18 cellular contexts compared by ENCODE assay signal in genomic region chr20:1707588-1708449, GRCh38. TPM values are rescaled to one million over a fixed set of nuclear protein-coding genes. Genes with fewer than 3 reads are reported as not detected.
DNase-seq lines count a peak whose midpoint lies in the region; ATAC-seq, FAIRE-seq and TF ChIP-seq lines count a peak whose summit lies in the region.
"Had no signal": no experiment of that assay in that cellular context is flagged by ENCODE, and none has a peak within 500 bp of the region (broad histone marks: within the 10 kb centered on the region; RNA-seq: fewer than 3 reads in every experiment).

No MANE protein-coding gene starts in this region.

- H3K27me3 ChIP-seq in K562 (ENCODE audit: control insufficient read depth in 2 of 2, insufficient read depth in 2 of 2, low read length in 2 of 2) = peaks cover 0 to 12% of the 10 kb centered on the region in 2 experiments; a peak in 2 of 5 replicates

- no peak for FAIRE-seq in K562 (lab: Jason Lieb, UNC)

- H3K27me3 Mint-ChIP-seq in WTC11 (ENCODE audit: low read depth) = peaks cover 72% of the 10 kb centered on the region

- in situ Hi-C loops in K562 (cut with MboI) = no loop called here

- peak; percentile 68 for ATAC-seq in K562
- no peak for ATAC-seq in GM18868 (IDR thresholded peaks at IDR 0.05; ENCODE audit: unreplicated experiment)
- ATAC-seq in WTC11 = no peak
- ATAC-seq: activated CD8-positive, alpha-beta memory T cell treated with anti-CD3 and anti-CD28 coated beads, Interleukin-2, amount 10 ng/mL, durations not matched to agents 7 days and 5 days; heart left ventricle had no signal

- H3K9me3 ChIP-seq in K562 (replicated peaks; ENCODE audit: control insufficient read depth, insufficient read depth, low read depth, low read length) = no peaks in the 10 kb centered on the region

- H3K4me2 ChIP-seq in K562 (ENCODE audit: insufficient read depth, low read length) = no peak overlapping the region; the same call in 1 of the 2 replicates

- DNase-seq in AG10803 (ENCODE audit: low read depth) = peak; percentile 8
- peak; percentile 53 for DNase-seq in CMK (ENCODE audit: low read depth)
- DNase-seq in SIG-M5 treated with dmso at 0.1 percent for 504 hours (lab: John Stamatoyannopoulos, UW; ENCODE audit: unreplicated experiment) = peak; percentile 76
- DNase-seq in K562 (ENCODE audit: extremely low read depth in 1 of 4, low spot score in 3 of 4) = peak; percentile 8 to 48 (median 24)
- DNase-seq in NCI-H524 (lab: John Stamatoyannopoulos, UW) = no peak
- DNase-seq in stimulated activated CD4-positive, alpha-beta T cell treated with anti-CD3 and anti-CD28 coated beads, Interleukin-4, amount 100 ng/mL, for 24 hours = no peak
- no peak for DNase-seq in WTC11 (ENCODE audit: low spot score)
- DNase-seq: activated CD8-positive, alpha-beta memory T cell treated with anti-CD3 and anti-CD28 coated beads, Interleukin-2, amount 10 ng/mL, durations not matched to agents 7 days and 5 days; heart left ventricle; KBM-7; NCI-H1694; NCI-H510A; posterior cingulate gyrus; stimulated activated CD4-positive, alpha-beta T cell treated with anti-CD3 and anti-CD28 coated beads, Interleukin-12 subunit alpha, Interleukin-12 subunit beta, amount 100 ng/mL, for 4 hours; substantia nigra; T1000 had no signal

- POLR2A ChIA-PET in K562 (lab: Yijun Ruan, JAX) (no interaction called here), WTC11 (lab: Charles Lee) (no interaction called here)

- H3K79me2 ChIP-seq in K562 (ENCODE audit: control insufficient read depth, insufficient read depth, low read length) = no peaks in the 10 kb centered on the region

- no peak overlapping the region for H3K27ac Mint-ChIP-seq in WTC11
- H3K27ac Mint-ChIP-seq: activated CD8-positive, alpha-beta memory T cell treated with anti-CD3 and anti-CD28 coated beads, Interleukin-2, amount 10 ng/mL, durations not matched to agents 7 days and 5 days had no signal

- no peaks in the 10 kb centered on the region for H3K9me1 ChIP-seq in K562 (ENCODE audit: control insufficient read depth, insufficient read depth, low read length)

- H3K4me1 Mint-ChIP-seq in WTC11 = no peaks in the 10 kb centered on the region

- H3K4me1 ChIP-seq in K562 (replicated peaks in 1 of 2; ENCODE audit: control insufficient read depth in 2 of 2, insufficient read depth in 2 of 2, low read length in 2 of 2) = peaks cover 0 to 14% of the 10 kb centered on the region in 2 experiments; a peak in 3 of 5 replicates

- H3K4me3 Mint-ChIP-seq in WTC11 = no peak overlapping the region
- H3K4me3 Mint-ChIP-seq: activated CD8-positive, alpha-beta memory T cell treated with anti-CD3 and anti-CD28 coated beads, Interleukin-2, amount 10 ng/mL, durations not matched to agents 7 days and 5 days had no signal

- intact Hi-C loops in K562 (cut with micrococcal nuclease) = no loop called here

- no peak for TF ChIP-seq EP300 in K562 (IDR thresholded peaks at IDR 0.05; ENCODE audit: low read length)

- H3K9me3 Mint-ChIP-seq in WTC11 = no peaks in the 10 kb centered on the region

- TF ChIP-seq CTCF in AG10803 (conservative IDR thresholded peaks at IDR 0.05; ENCODE audit: low read length) (no peak), K562 (IDR thresholded peaks at IDR 0.05 in 2 of 3, conservative IDR thresholded peaks at IDR 0.05 in 1 of 3; ENCODE audit: insufficient read depth in 2 of 3, low read depth in 1 of 3, low read length in 3 of 3) (no peak), WTC11 (IDR thresholded peaks at IDR 0.05) (no peak)

- H4K20me1 ChIP-seq in K562 (replicated peaks; ENCODE audit: control insufficient read depth, insufficient read depth, low read length) = no peaks in the 10 kb centered on the region; the same call in 1 of the 2 replicates

- BruUV-seq in K562 (replicated peaks; lab: Mats Ljungman, UMichigan) = no TSS peak

- H3K27ac ChIP-seq in K562 (ENCODE audit: extremely low read depth, low read depth, low read length) = no peak overlapping the region; the same call in 2 of the 3 replicates
- H3K27ac ChIP-seq: heart left ventricle had no signal

- CTCF ChIA-PET in K562 (lab: Yijun Ruan, JAX; ENCODE audit: low intra/inter-chr PET ratio) = no interaction called here
- CTCF ChIA-PET in WTC11 (lab: Charles Lee) = interaction anchor here (1.0 kb wide), 1 partner anchor 69 kb away, joined by 3 read pairs; no protein-coding TSS in a partner anchor

- H3K36me3 Mint-ChIP-seq in WTC11 = no peaks in the 10 kb centered on the region

- H2AFZ ChIP-seq in K562 (ENCODE audit: low read depth, low read length) = no peak overlapping the region

- H3K9ac ChIP-seq in K562 (ENCODE audit: insufficient read depth in 1 of 2, low read depth in 2 of 2, low read length in 2 of 2) = no peak overlapping the region

- no peak for TF ChIP-seq RAD21 in K562 (CRISPR knock-in tag; conservative IDR thresholded peaks at IDR 0.05 in 1 of 2, IDR thresholded peaks at IDR 0.05 in 1 of 2)

- no peak for TF ChIP-seq POLR2A in K562 (conservative IDR thresholded peaks at IDR 0.05)

- H3K36me3 ChIP-seq in K562 (ENCODE audit: control insufficient read depth, insufficient read depth, low read length) = no peaks in the 10 kb centered on the region
- H3K36me3 ChIP-seq: heart left ventricle had no signal

- no peak overlapping the region for H3K4me3 ChIP-seq in AG10803 (ENCODE audit: low read length)
- H3K4me3 ChIP-seq in K562 = no peak overlapping the region
- H3K4me3 ChIP-seq: heart left ventricle had no signal

- WGBS in K562 (ENCODE audit: insufficient coverage, low coverage, missing lambda C conversion rate) = 4% methylated on average over 4 of the region's 6 CpGs

TF ChIP-seq in K562, 482 proteins besides CTCF, POLR2A, EP300 and RAD21 (continues in another document):
- TF ChIP-seq MTA2 (IDR thresholded peaks at IDR 0.05; ENCODE audit: low read depth) (peak; percentile 41), TAL1 (IDR thresholded peaks at IDR 0.05) (peak; percentile 69), CTBP1 (IDR thresholded peaks at IDR 0.05; ENCODE audit: borderline replicate concordance) (peak; percentile 54; the same call in 1 of the 2 replicates), CBFA2T2 (conservative IDR thresholded peaks at IDR 0.05) (peak; percentile 58), ERF (CRISPR knock-in tag; IDR thresholded peaks at IDR 0.05) (no peak), PRPF4 (IDR thresholded peaks at IDR 0.05; ENCODE audit: insufficient read depth, low read depth, low read length, poor library complexity, severe bottlenecking) (no peak), SLC30A9 (CRISPR knock-in tag; IDR thresholded peaks at IDR 0.05) (no peak), TEAD4 (IDR thresholded peaks at IDR 0.05; ENCODE audit: low read length) (peak; percentile 64), TEAD4 (CRISPR knock-in tag; IDR thresholded peaks at IDR 0.05; ENCODE audit: borderline replicate concordance) (no peak), NCOR1 (IDR thresholded peaks at IDR 0.05) (peak; percentile 54), ARID1B (IDR thresholded peaks at IDR 0.05) (peak; percentile 59), RCOR1 (IDR thresholded peaks at IDR 0.05; ENCODE audit: borderline replicate concordance in 1 of 2, low read depth in 2 of 2, low read length in 2 of 2) (peak in 1 of 2 experiments; percentile 26; a peak in 1 of 4 replicates), TCF3 (CRISPR knock-in tag; IDR thresholded peaks at IDR 0.05) (peak; percentile 67), ZNF263 (CRISPR knock-in tag; IDR thresholded peaks at IDR 0.05; ENCODE audit: borderline replicate concordance) (peak; percentile 71), CBFA2T3 (IDR thresholded peaks at IDR 0.05) (peak; percentile 70)

TF ChIP-seq in WTC11, 78 proteins besides CTCF, POLR2A, EP300 and RAD21 (continues in another document):
- TF ChIP-seq PRRX2 (CRISPR knock-in tag; IDR thresholded peaks at IDR 0.05) (no peak), CREM (CRISPR knock-in tag; IDR thresholded peaks at IDR 0.05) (no peak), ZBTB43 (CRISPR knock-in tag; IDR thresholded peaks at IDR 0.05) (no peak), TCF7 (CRISPR knock-in tag; IDR thresholded peaks at IDR 0.05; ENCODE audit: low read depth) (no peak)

RNA-seq across cellular contexts. Expression of gene SIRPG, which starts 50.2 kb away (rescaled TPM):
- total RNA-seq in K562 (2011; cell fraction: chromatin; rRNA removed; ENCODE audit: low replicate concordance) = not detected in 2 replicates
- total RNA-seq in K562 (2011; cell fraction: nucleolus; rRNA removed) = not detected in 2 replicates
- not detected in 2 replicates for total RNA-seq in K562 (2011; cell fraction: nucleoplasm; rRNA removed)
- total RNA-seq in K562 (2014; rRNA removed) (not detected in 2 replicates), K562 (2014; rRNA removed; fragmentation: Illumina TruSeq; extraction: Trizol) (not detected in 2 replicates), K562 (2015; rRNA removed; fragmentation: Illumina TruSeq; extraction: Trizol) (not detected in 2 replicates), K562 (2021) (not detected in 2 replicates), WTC11 (2021) (not detected in 3 replicates)
- polyA plus RNA-seq in K562 (2011; rRNA removed) (not detected in 2 replicates), K562 (2014; fragmentation: Illumina TruSeq; extraction: Trizol) (not detected in 2 replicates), K562 (2014; fragmentation: Nextera tagmentation; extraction: Ambion mirVana) (not detected), K562 (2014; rRNA removed) (not detected in 2 replicates)
- polyA plus RNA-seq in K562 (2011; cell fraction: cytosol; rRNA removed) = not detected in 2 replicates
- not detected in 2 replicates for polyA plus RNA-seq in K562 (2011; cell fraction: nucleus; rRNA removed)
- polyA plus RNA-seq in K562 (2012) = not detected in 2 replicates
- polyA minus RNA-seq in K562 (2011; rRNA and poly(A)+ RNA removed) = not detected in 2 replicates
- polyA minus RNA-seq in K562 (2011; cell fraction: cytosol; rRNA and poly(A)+ RNA removed) = not detected in 2 replicates
- polyA minus RNA-seq in K562 (2011; cell fraction: nucleus; rRNA and poly(A)+ RNA removed) = not detected in 2 replicates
- total RNA-seq: Daoy had no signal
- polyA plus RNA-seq: heart left ventricle had no signal

Comparison
In these comparisons a context has a peak if more than half of its experiments do, and no peak if none do; other contexts are left out.
1. DNase-seq: peak in AG10803 (single experiment), CMK (single experiment), SIG-M5 treated with dmso at 0.1 percent for 504 hours (single experiment) and K562 (4 of 4); none in NCI-H524 (0 of 2), stimulated activated CD4-positive, alpha-beta T cell treated with anti-CD3 and anti-CD28 coated beads, Interleukin-4, amount 100 ng/mL, for 24 hours (single experiment) and WTC11 (single experiment).